Comparison of ENCODE assay signal across 27 cellular contexts in the genomic region with DNA sequence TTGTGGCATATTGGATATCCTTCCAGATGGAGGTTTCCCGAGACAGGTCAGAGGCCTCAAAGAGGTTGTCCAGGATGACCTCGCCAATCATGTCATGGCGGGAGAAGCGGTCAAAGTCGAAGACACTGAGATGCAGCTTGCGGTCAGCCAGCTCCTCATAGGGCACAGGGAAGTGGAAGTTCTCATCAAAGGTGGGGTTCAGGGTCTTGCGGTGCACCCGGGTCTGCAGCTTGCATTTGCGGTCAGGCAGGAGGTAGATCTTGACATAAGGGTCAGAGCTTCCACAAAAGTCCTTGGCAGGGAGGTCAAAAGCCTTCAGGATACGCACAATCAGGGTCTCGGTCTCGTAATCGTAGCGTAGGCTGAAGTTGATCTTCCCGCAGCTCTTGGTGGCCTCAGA. TPM values are rescaled to one million over a fixed set of nuclear protein-coding genes. Genes with fewer than 3 reads are reported as not detected.
A peak's percentile ranks its signal among the peaks of the same experiment; 100 is the strongest.
DNase-seq lines count a peak whose midpoint lies in the region; ATAC-seq and TF ChIP-seq lines count a peak whose summit lies in the region.
"Had no signal": no experiment of that assay in that cellular context is flagged by ENCODE, and none has a peak within 500 bp of the region (broad histone marks: within the 10 kb centered on the region; RNA-seq: fewer than 3 reads in every experiment).

No MANE protein-coding gene starts in this region.

- CTCF ChIA-PET in WTC11 (lab: Charles Lee), result interaction anchor here (1.0 to 1.1 kb wide), 2 partner anchors 10 to 158 kb away, joined by 3 read pairs; partner anchors contain the start of gene OLFML3

- H3K36me3 Mint-ChIP-seq in H9 (ENCODE audit: insufficient read depth in 1 of 3, low read depth in 3 of 3), result peaks cover 61 to 98% (median 95%) of the 10 kb centered on the region in 3 experiments; a peak in 6 of 7 replicates
- peaks cover 90% of the 10 kb centered on the region for H3K36me3 Mint-ChIP-seq in WTC11
- H3K36me3 Mint-ChIP-seq: CD4-positive, alpha-beta memory T cell; CD4-positive, CD25-positive, alpha-beta regulatory T cell; CD8-positive, alpha-beta memory T cell had no signal

- no peak overlapping the region for H3K56ac ChIP-seq in H9 (ENCODE audit: insufficient read length, low read depth, low read length)

- no peak overlapping the region for H4K8ac ChIP-seq in H9 (replicated peaks; ENCODE audit: insufficient read length, low read depth, low read length)

- H2BK20ac ChIP-seq in H9 (ENCODE audit: low read depth, low read length, poor library complexity, severe bottlenecking), result no peak overlapping the region

- H3K27me3 Mint-ChIP-seq in H9 (ENCODE audit: low read depth) (no peaks in the 10 kb centered on the region), WTC11 (ENCODE audit: low read depth) (no peaks in the 10 kb centered on the region)

- H3K4me1 ChIP-seq in H9 (ENCODE audit: insufficient read depth, low read length), result peaks cover 2% of the 10 kb centered on the region; the same call in 1 of the 2 replicates
- H3K4me1 ChIP-seq in spleen, result no peaks in the 10 kb centered on the region
- H3K4me1 ChIP-seq: BE2C, BLaER1 had no signal

- ATAC-seq in WTC11, result no peak
- ATAC-seq in GM21423 (IDR thresholded peaks at IDR 0.05; ENCODE audit: unreplicated experiment), result no peak
- ATAC-seq in GM18502 (IDR thresholded peaks at IDR 0.05; ENCODE audit: poor library complexity, unreplicated experiment), result no peak
- ATAC-seq: GM12878 had no signal

- no peak overlapping the region for H3K23ac ChIP-seq in H9 (ENCODE audit: insufficient read length, low read depth, low read length)

- H3K79me1 ChIP-seq in H9 (ENCODE audit: insufficient read depth, low read depth, low read length, poor library complexity, severe bottlenecking), result no peaks in the 10 kb centered on the region

- POLR2A ChIA-PET in WTC11 (lab: Charles Lee), result no interaction called here

- no peak overlapping the region for H2BK5ac ChIP-seq in H9 (ENCODE audit: insufficient read length, low read length)

- TF ChIP-seq CTCF in H9 (conservative IDR thresholded peaks at IDR 0.05) (no peak), WTC11 (IDR thresholded peaks at IDR 0.05) (no peak), spleen (IDR thresholded peaks at IDR 0.05 in 8 of 11, conservative IDR thresholded peaks at IDR 0.05 in 3 of 11) (no peak)

- no peak overlapping the region for H2AK5ac ChIP-seq in H9 (ENCODE audit: insufficient read length, low read length)

- no peak overlapping the region for H3K9ac ChIP-seq in H9 (ENCODE audit: extremely low read depth, insufficient read length, low read length)
- H3K9ac ChIP-seq: BLaER1 had no signal

- no peak overlapping the region for H2AFZ ChIP-seq in H9 (ENCODE audit: low read length)

- H3K27me3 ChIP-seq in H9 (ENCODE audit: insufficient read depth, low read length) (no peaks in the 10 kb centered on the region), spleen (replicated peaks in 1 of 7) (peaks cover 0 to 23% (median 0%) of the 10 kb centered on the region in 7 donors)
- H3K27me3 ChIP-seq: BE2C, BLaER1 had no signal

- H3K27ac Mint-ChIP-seq in H9 (peak overlapping the region in 2 of 3 experiments; percentile 37 to 58; a peak in 2 of 7 replicates), WTC11 (peak overlapping the region; percentile 59; the same call in 1 of the 2 replicates)
- H3K27ac Mint-ChIP-seq: CD14-positive monocyte; CD4-positive, alpha-beta memory T cell; CD4-positive, CD25-positive, alpha-beta regulatory T cell had no signal

- no peak overlapping the region for H3K14ac ChIP-seq in H9 (ENCODE audit: insufficient read depth, low read length)

- no peak overlapping the region for H4K91ac ChIP-seq in H9 (ENCODE audit: insufficient read length, low read depth, low read length)

- no peaks in the 10 kb centered on the region for H4K20me1 ChIP-seq in H9 (ENCODE audit: control insufficient read depth, insufficient read depth, insufficient read length)
- H4K20me1 ChIP-seq: BLaER1 had no signal

- H3K4me3 ChIP-seq in spleen, result no peak overlapping the region
- H3K4me3 ChIP-seq: BLaER1, GM12878 had no signal

- H3T11ph ChIP-seq in H9 (ENCODE audit: low read length), result no peak overlapping the region

- H4K5ac ChIP-seq in H9 (ENCODE audit: insufficient read length, low read depth, low read length), result no peak overlapping the region

- H3K4me1 Mint-ChIP-seq in H9 (peaks cover 57 to 67% of the 10 kb centered on the region in 2 experiments), WTC11 (peaks cover 48% of the 10 kb centered on the region)
- H3K4me1 Mint-ChIP-seq: CD4-positive, alpha-beta memory T cell; CD4-positive, CD25-positive, alpha-beta regulatory T cell; CD8-positive, alpha-beta memory T cell had no signal

- no peak overlapping the region for H2BK12ac ChIP-seq in H9 (ENCODE audit: insufficient read length, low read depth, low read length)

- H3K4ac ChIP-seq in H9 (ENCODE audit: low read depth, low read length), result no peak overlapping the region

- WGBS in H9 (ENCODE audit: extremely low coverage, insufficient read length, low lambda C conversion rate), result no CpG with 5 or more reads among the region's 15 CpGs
- 92 to 97% (median 95%) methylated on average over 15 of the region's 15 CpGs for WGBS in spleen, 5 donors

- TF ChIP-seq POLR2A in spleen (IDR thresholded peaks at IDR 0.05), result no peak

- H3K9me3 Mint-ChIP-seq in H9, result no peaks in the 10 kb centered on the region
- peaks cover 9% of the 10 kb centered on the region for H3K9me3 Mint-ChIP-seq in WTC11
- H3K9me3 Mint-ChIP-seq: CD4-positive, alpha-beta memory T cell; CD8-positive, alpha-beta memory T cell had no signal

- H3K4me3 Mint-ChIP-seq in H9 (no peak overlapping the region), WTC11 (no peak overlapping the region)
- H3K4me3 Mint-ChIP-seq: CD14-positive monocyte; CD4-positive, alpha-beta memory T cell; CD4-positive, CD25-positive, alpha-beta regulatory T cell; CD8-positive, alpha-beta memory T cell had no signal

- intact Hi-C loops in spleen (cut with DNase I; ENCODE audit: low total_unique reads), result no loop called here

- H2BK15ac ChIP-seq in H9 (ENCODE audit: low read depth, low read length), result no peak overlapping the region

- no peak for DNase-seq in H9
- DNase-seq in WTC11 (ENCODE audit: low spot score), result no peak
- peak; percentile 45 for DNase-seq in spleen
- DNase-seq in SK-N-DZ (ENCODE audit: low spot score), result no peak
- DNase-seq: 8988T; ACHN; BE2C; C1 segment of cervical spinal cord; CD4-positive, alpha-beta memory T cell; CD4-positive, CD25-positive, alpha-beta regulatory T cell; CD8-positive, alpha-beta memory T cell; COR-L47; DMS 273 treated with DMSO at 0.1 percent for 48 hours; DMS153; DMS53; DMS79; DND-41; EL; GDM1 had no signal

- no peaks in the 10 kb centered on the region for H3K9me3 ChIP-seq in H9 (ENCODE audit: control insufficient read depth, low read depth, low read length)
- H3K9me3 ChIP-seq in spleen, result no peaks in the 10 kb centered on the region
- H3K9me3 ChIP-seq: BE2C, BLaER1 had no signal

- no peaks in the 10 kb centered on the region for H3K79me2 ChIP-seq in H9 (ENCODE audit: insufficient read depth, low read length)

- H2BK120ac ChIP-seq in H9 (ENCODE audit: low read depth, low read length, poor library complexity, severe bottlenecking), result no peak overlapping the region

- H3K27ac ChIP-seq in H9 (ENCODE audit: insufficient read length, low read depth, low read length) (no peak overlapping the region), spleen (no peak overlapping the region)
- H3K27ac ChIP-seq: BLaER1 had no signal

- H3K4me2 ChIP-seq in H9 (ENCODE audit: insufficient read depth, insufficient read length, low read length), result no peak overlapping the region
- H3K4me2 ChIP-seq: BLaER1 had no signal

- H3K18ac ChIP-seq in H9 (ENCODE audit: insufficient read length, low read depth, low read length), result no peak overlapping the region

- H3K23me2 ChIP-seq in H9 (ENCODE audit: insufficient read length, low read depth, low read length, poor library complexity, severe bottlenecking), result no peaks in the 10 kb centered on the region

- H3K36me3 ChIP-seq in spleen, result no peaks in the 10 kb centered on the region
- H3K36me3 ChIP-seq: BE2C, BLaER1 had no signal

TF ChIP-seq in WTC11, 78 proteins besides CTCF, POLR2A, EP300 and RAD21 (continues in another document):
- no peak for TF ChIP-seq TEAD1 (CRISPR knock-in tag; IDR thresholded peaks at IDR 0.05)
- TF ChIP-seq CBFB (CRISPR knock-in tag; IDR thresholded peaks at IDR 0.05; ENCODE audit: low read depth), result no peak
- TF ChIP-seq AFF4 (CRISPR knock-in tag; IDR thresholded peaks at IDR 0.05; ENCODE audit: borderline replicate concordance), result no peak
- no peak for TF ChIP-seq JUN (CRISPR knock-in tag; IDR thresholded peaks at IDR 0.05)
- TF ChIP-seq GTF2I (CRISPR knock-in tag; conservative IDR thresholded peaks at IDR 0.05), result no peak
- no peak for TF ChIP-seq KAT7 (CRISPR knock-in tag; IDR thresholded peaks at IDR 0.05; ENCODE audit: borderline replicate concordance)

RNA-seq across cellular contexts. Expression of gene SYT6, which starts 16.2 kb away (rescaled TPM):
- 71.2 and 77.2 TPM in 2 replicates for total RNA-seq in H9 (2021)
- total RNA-seq in WTC11 (2021), result 54.2 to 58.2 TPM (median 55.9 TPM) in 3 replicates
- under 1 TPM in 1 of 7 donors, not detected in 6; 0.14 TPM for total RNA-seq in spleen
- not detected for polyA plus RNA-seq in spleen
- polyA plus RNA-seq in SK-N-DZ (2014; cell fraction: cytosol; rRNA removed), result 9.6 and 11.0 TPM in 2 replicates
- polyA plus RNA-seq in SK-N-DZ (2014; cell fraction: nucleus; rRNA removed), result 15.0 and 21.0 TPM in 2 replicates
- total RNA-seq: CD4-positive, alpha-beta memory T cell; CD8-positive, alpha-beta memory T cell; Daoy; G401 had no signal
- polyA plus RNA-seq: AG04450; CD14-positive monocyte; CD4-positive, alpha-beta memory T cell; CD4-positive, CD25-positive, alpha-beta regulatory T cell; CD8-positive, alpha-beta memory T cell had no signal

Comparison
In these comparisons a context has a peak if more than half of its experiments do, and no peak if none do; other contexts are left out.
1. RNA of gene SYT6, which starts 16.2 kb away (total RNA-seq): 71.2 to 77.2 TPM in H9 and 54.2 to 58.2 TPM in WTC11; 0.14 TPM in spleen; every median in the first group is over 10 times any median in the second.